7 cellular contexts compared by ENCODE assay signal in genomic region chr1:25696643-25697042, GRCh38.
A peak's percentile ranks its signal among the peaks of the same experiment; 100 is the strongest.
DNase-seq lines count a peak whose midpoint lies in the region; ATAC-seq and TF ChIP-seq lines count a peak whose summit lies in the region.
"Not testable (repeated sequence)": the region's sequence is repeated elsewhere in the genome, so short reads cannot be mapped to it uniquely, and the experiment has no call there.

No MANE protein-coding gene starts in this region.

- intact Hi-C loops in PC-9 (cut with micrococcal nuclease; ENCODE audit: unreplicated experiment): loop anchor here (10.0 kb wide), 1 partner anchor 82 kb away; the partner anchor contains the start of gene MAN1C1
- intact Hi-C loops in adrenal gland (cut with DNase I): loop anchor here in 1 of 2 donors (5.0 kb wide), 1 partner anchor 79 kb away; the partner anchor contains the start of gene MAN1C1
- intact Hi-C loops in dorsolateral prefrontal cortex (cut with DNase I): loop anchor here (5.0 kb wide), 2 partner anchors 74 to 79 kb away; partner anchors contain the start of gene MAN1C1 (in 1 of the 2)
- intact Hi-C loops in cardiac septum (cut with DNase I): loop anchor here (2.0 to 5.0 kb wide), 2 partner anchors 48 to 101 kb away; no protein-coding TSS in a partner anchor
- intact Hi-C loops in psoas muscle (cut with DNase I): loop anchor here (5.0 kb wide), 3 partner anchors 46 to 96 kb away; partner anchors contain the start of gene MAN1C1 (in 1 of the 2)
- intact Hi-C loops in thyroid gland (cut with DNase I): loop anchor here (5.0 to 10.0 kb wide), 3 partner anchors 51 to 101 kb away; partner anchors contain the start of gene MAN1C1

- not testable (repeated sequence) for TF ChIP-seq CTCF in PC-9 (conservative IDR thresholded peaks at IDR 0.05); adrenal gland (IDR thresholded peaks at IDR 0.05); dorsolateral prefrontal cortex (IDR thresholded peaks at IDR 0.05 in 54 of 56, conservative IDR thresholded peaks at IDR 0.05 in 2 of 56; ENCODE audit: low read depth in 1 of 56, partially characterized antibody in 56 of 56); psoas muscle (IDR thresholded peaks at IDR 0.05); thyroid gland (IDR thresholded peaks at IDR 0.05)

- not testable (repeated sequence) for H3K27me3 ChIP-seq in PC-9 (ENCODE audit: insufficient read depth, low read depth); adrenal gland; dorsolateral prefrontal cortex; psoas muscle (ENCODE audit: insufficient read depth in 3 of 3, low read length in 2 of 3); thyroid gland

- not testable (repeated sequence) for H3K4me2 ChIP-seq in PC-9

- H3K9me3 ChIP-seq in PC-9 (ENCODE audit: insufficient read depth, low read depth); adrenal gland (replicated peaks in 1 of 3); psoas muscle; thyroid gland: not testable (repeated sequence)

- H3F3A ChIP-seq in PC-9 (ENCODE audit: insufficient read depth, low read depth): peaks cover 20% of the 10 kb centered on the region; the same call in 1 of the 2 replicates

- CTCF ChIA-PET in PC-9 (lab: Charles Lee): not testable (repeated sequence)

- not testable (repeated sequence) for H3K9me2 ChIP-seq in PC-9 (ENCODE audit: insufficient read depth)

- H3K36me3 ChIP-seq in PC-9 (ENCODE audit: low read depth); adrenal gland (replicated peaks in 1 of 2); psoas muscle (ENCODE audit: insufficient read depth in 1 of 2, low read depth in 1 of 2); thyroid gland: not testable (repeated sequence)

- TF ChIP-seq POLR2A in adrenal gland (IDR thresholded peaks at IDR 0.05); thyroid gland (IDR thresholded peaks at IDR 0.05): not testable (repeated sequence)

- H3K4me1 ChIP-seq in PC-9 (replicated peaks; ENCODE audit: insufficient read depth) (peaks cover 19% of the 10 kb centered on the region), adrenal gland (replicated peaks in 1 of 2) (peaks cover 40 to 81% of the 10 kb centered on the region in 2 donors), psoas muscle (peaks cover 64% of the 10 kb centered on the region), thyroid gland (peaks cover 49 to 75% of the 10 kb centered on the region in 2 donors)

- not testable (repeated sequence) for ATAC-seq in psoas muscle

- not testable (repeated sequence) for BruUV-seq in PC-9 (replicated peaks; lab: Mats Ljungman, UMichigan)

- not testable (repeated sequence) for H2AFZ ChIP-seq in PC-9

- not testable (repeated sequence) for H3K4me3 ChIP-seq in PC-9; adrenal gland; dorsolateral prefrontal cortex; psoas muscle; thyroid gland (replicated peaks in 1 of 3)

- not testable (repeated sequence) for DNase-seq in PC-9, adrenal gland, dorsolateral prefrontal cortex, psoas muscle, thyroid gland
- DNase-seq in cardiac septum (ENCODE audit: low spot score) (peak; percentile 29), mesenteric fat pad (ENCODE audit: low spot score) (peak; percentile 65)

- whole genome bisulfite sequencing in adrenal gland, 4 donors: 79 to 99% (median 96%) methylated on average over 4 of the region's 4 CpGs
- WGBS in psoas muscle, 3 donors: 95 to 100% (median 97%) methylated on average over 4 of the region's 4 CpGs
- 98% methylated on average over 4 of the region's 4 CpGs for WGBS in thyroid gland, 2 donors

- POLR2A ChIA-PET in PC-9 (lab: Charles Lee; ENCODE audit: unreplicated experiment): not testable (repeated sequence)

- not testable (repeated sequence) for H3K79me2 ChIP-seq in PC-9 (ENCODE audit: low read depth)

- H3K27ac ChIP-seq in PC-9: 0 out of 2 replicates have a peak overlapping the region, but pooled peaks have one; percentile 9
- peak overlapping the region in 4 of 5 donors; percentile 92 to 96 (median 95) for H3K27ac ChIP-seq in adrenal gland
- H3K27ac ChIP-seq in dorsolateral prefrontal cortex: peak overlapping the region in 50 of 59 donors; percentile 1 to 92 (median 78)
- H3K27ac ChIP-seq in psoas muscle: peak overlapping the region; percentile 80
- peak overlapping the region in 2 of 3 donors; percentile 93 to 96 for H3K27ac ChIP-seq in thyroid gland

- not testable (repeated sequence) for H4K20me1 ChIP-seq in PC-9 (ENCODE audit: insufficient read depth)

Comparison
In these comparisons a context has a peak if more than half of its experiments do, and no peak if none do; other contexts are left out.
1. H3K27ac ChIP-seq: peak in every context shown above with its lines; median percentile 95 in adrenal gland; 94 in thyroid gland; 80 in psoas muscle; 78 in dorsolateral prefrontal cortex; 9 in PC-9.